16 cellular contexts compared by ENCODE assay signal in the genomic region with DNA sequence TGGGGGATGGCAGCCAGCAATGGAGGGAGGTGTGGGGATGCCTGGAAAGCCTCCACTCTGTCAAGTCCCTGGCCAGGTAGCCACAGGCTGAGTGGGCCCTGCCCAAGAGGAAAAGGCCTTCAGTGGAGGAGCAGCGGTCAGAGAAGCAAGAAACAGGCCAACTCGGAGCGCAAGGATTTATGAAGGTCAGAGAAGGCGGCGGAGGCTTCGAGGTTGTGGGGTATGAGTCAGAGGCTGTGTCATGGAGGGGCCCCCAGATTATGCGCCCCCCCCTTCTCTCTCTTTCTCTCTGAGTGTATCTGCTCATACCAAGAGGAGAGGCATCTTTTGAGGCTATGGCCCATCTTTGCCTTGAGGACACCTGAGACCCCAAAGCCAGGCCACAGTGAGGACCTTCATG.
A peak's percentile ranks its signal among the peaks of the same experiment; 100 is the strongest.
DNase-seq lines count a peak whose midpoint lies in the region; ATAC-seq and TF ChIP-seq lines count a peak whose summit lies in the region.
"Had no signal": no experiment of that assay in that cellular context is flagged by ENCODE, and none has a peak within 500 bp of the region (broad histone marks: within the 10 kb centered on the region; RNA-seq: fewer than 3 reads in every experiment).

No MANE protein-coding gene starts in this region.

- no peak for TF ChIP-seq CTCF in activated CD8-positive, alpha-beta T cell treated with anti-CD3 and anti-CD28 coated beads for 36 hours (IDR thresholded peaks at IDR 0.05)

- H3K9me3 Mint-ChIP-seq in activated CD8-positive, alpha-beta T cell treated with anti-CD3 and anti-CD28 coated beads for 36 hours: no peaks in the 10 kb centered on the region
- no peaks in the 10 kb centered on the region for H3K9me3 Mint-ChIP-seq in activated CD8-positive, alpha-beta T cell treated with anti-CD3 and anti-CD28 coated beads, Interleukin-2, amount 10 ng/mL, durations not matched to agents 7 days and 5 days (ENCODE audit: insufficient read depth)
- H3K9me3 Mint-ChIP-seq in activated T-cell treated with anti-CD3 and anti-CD28 coated beads, Interleukin-2, amount 50 U/mL, for 4 hours: no peaks in the 10 kb centered on the region
- no peaks in the 10 kb centered on the region for H3K9me3 Mint-ChIP-seq in stimulated activated effector memory CD8-positive, alpha-beta T cell treated with anti-CD3 and anti-CD28 coated beads, Interleukin-12 subunit alpha, Interleukin-12 subunit beta, amount 100 ng/mL, for 72 hours

- peak overlapping the region; percentile 35 for H3K27ac ChIP-seq in muscle layer of colon (ENCODE audit: low read depth, low read length)
- H3K27ac ChIP-seq: hepatocyte, KMS-11 had no signal

- CTCF ChIA-PET in activated CD8-positive, alpha-beta T cell treated with anti-CD3 and anti-CD28 coated beads for 36 hours (lab: Charles Lee): interaction anchor here (1.4 kb wide), 1 partner anchor 176 kb away, joined by 4 read pairs; no protein-coding TSS in a partner anchor
- CTCF ChIA-PET in activated CD8-positive, alpha-beta T cell treated with anti-CD3 and anti-CD28 coated beads, Interleukin-2, amount 10 ng/mL, durations not matched to agents 7 days and 5 days (lab: Charles Lee): no interaction called here

- H3K36me3 ChIP-seq in muscle layer of colon (ENCODE audit: insufficient read depth, low read length): no peaks in the 10 kb centered on the region
- H3K36me3 ChIP-seq: cardiac muscle cell, uterus had no signal

- DNase-seq in activated CD8-positive, alpha-beta T cell treated with anti-CD3 and anti-CD28 coated beads for 36 hours: peak; percentile 78
- DNase-seq in activated CD8-positive, alpha-beta T cell treated with anti-CD3 and anti-CD28 coated beads, Interleukin-2, amount 10 ng/mL, durations not matched to agents 7 days and 5 days: no peak
- DNase-seq in activated T-cell treated with anti-CD3 and anti-CD28 coated beads, Interleukin-2, amount 50 U/mL, for 4 hours: peak; percentile 20
- peak; percentile 16 to 64 for DNase-seq in stimulated activated effector memory CD8-positive, alpha-beta T cell treated with anti-CD3 and anti-CD28 coated beads, Interleukin-12 subunit alpha, Interleukin-12 subunit beta, amount 100 ng/mL, for 72 hours (ENCODE audit: low spot score in 2 of 2)
- DNase-seq in KG1 (lab: John Stamatoyannopoulos, UW): no peak
- DNase-seq: DMS153, NCI-H2029 treated with DMSO at 0.1 percent for 48 hours, posterior cingulate gyrus, SW 1271 had no signal

- H3K36me3 Mint-ChIP-seq in activated CD8-positive, alpha-beta T cell treated with anti-CD3 and anti-CD28 coated beads for 36 hours (ENCODE audit: low read depth): no peaks in the 10 kb centered on the region
- H3K36me3 Mint-ChIP-seq in activated CD8-positive, alpha-beta T cell treated with anti-CD3 and anti-CD28 coated beads, Interleukin-2, amount 10 ng/mL, durations not matched to agents 7 days and 5 days (ENCODE audit: low read depth): no peaks in the 10 kb centered on the region
- H3K36me3 Mint-ChIP-seq in activated T-cell treated with anti-CD3 and anti-CD28 coated beads, Interleukin-2, amount 50 U/mL, for 4 hours (ENCODE audit: insufficient read depth): no peaks in the 10 kb centered on the region
- peaks cover 7% of the 10 kb centered on the region for H3K36me3 Mint-ChIP-seq in stimulated activated effector memory CD8-positive, alpha-beta T cell treated with anti-CD3 and anti-CD28 coated beads, Interleukin-12 subunit alpha, Interleukin-12 subunit beta, amount 100 ng/mL, for 72 hours

- POLR2A ChIA-PET in activated CD8-positive, alpha-beta T cell treated with anti-CD3 and anti-CD28 coated beads for 36 hours (lab: Charles Lee): no interaction called here
- POLR2A ChIA-PET in activated CD8-positive, alpha-beta T cell treated with anti-CD3 and anti-CD28 coated beads, Interleukin-2, amount 10 ng/mL, durations not matched to agents 7 days and 5 days (lab: Charles Lee): no interaction called here

- no peak overlapping the region for H3K27ac Mint-ChIP-seq in activated CD8-positive, alpha-beta T cell treated with anti-CD3 and anti-CD28 coated beads for 36 hours
- H3K27ac Mint-ChIP-seq in activated CD8-positive, alpha-beta T cell treated with anti-CD3 and anti-CD28 coated beads, Interleukin-2, amount 10 ng/mL, durations not matched to agents 7 days and 5 days: no peak overlapping the region
- H3K27ac Mint-ChIP-seq in stimulated activated effector memory CD8-positive, alpha-beta T cell treated with anti-CD3 and anti-CD28 coated beads, Interleukin-12 subunit alpha, Interleukin-12 subunit beta, amount 100 ng/mL, for 72 hours: peak overlapping the region; percentile 77

- H3K27me3 ChIP-seq in muscle layer of colon (ENCODE audit: control insufficient read depth in 1 of 2, insufficient read depth in 2 of 2, low read length in 2 of 2): no peaks in the 10 kb centered on the region
- H3K27me3 ChIP-seq: cardiac muscle cell, hepatocyte, uterus had no signal

- no peak overlapping the region for H3K4me3 ChIP-seq in muscle layer of colon (ENCODE audit: low read depth in 1 of 2, low read length in 2 of 2)
- H3K4me3 ChIP-seq: cardiac muscle cell, hepatocyte, uterus had no signal

- H3K4me1 Mint-ChIP-seq in activated CD8-positive, alpha-beta T cell treated with anti-CD3 and anti-CD28 coated beads for 36 hours (ENCODE audit: low read depth): peaks cover 30% of the 10 kb centered on the region
- H3K4me1 Mint-ChIP-seq in activated CD8-positive, alpha-beta T cell treated with anti-CD3 and anti-CD28 coated beads, Interleukin-2, amount 10 ng/mL, durations not matched to agents 7 days and 5 days (ENCODE audit: low read depth): peaks cover 20% of the 10 kb centered on the region
- H3K4me1 Mint-ChIP-seq in activated T-cell treated with anti-CD3 and anti-CD28 coated beads, Interleukin-2, amount 50 U/mL, for 4 hours (ENCODE audit: low read depth): peaks cover 22% of the 10 kb centered on the region
- H3K4me1 Mint-ChIP-seq in stimulated activated effector memory CD8-positive, alpha-beta T cell treated with anti-CD3 and anti-CD28 coated beads, Interleukin-12 subunit alpha, Interleukin-12 subunit beta, amount 100 ng/mL, for 72 hours: peaks cover 43% of the 10 kb centered on the region

- no peak overlapping the region for H3K4me3 Mint-ChIP-seq in activated CD8-positive, alpha-beta T cell treated with anti-CD3 and anti-CD28 coated beads for 36 hours
- H3K4me3 Mint-ChIP-seq in activated CD8-positive, alpha-beta T cell treated with anti-CD3 and anti-CD28 coated beads, Interleukin-2, amount 10 ng/mL, durations not matched to agents 7 days and 5 days: no peak overlapping the region
- H3K4me3 Mint-ChIP-seq in activated T-cell treated with anti-CD3 and anti-CD28 coated beads, Interleukin-2, amount 50 U/mL, for 4 hours: no peak overlapping the region
- H3K4me3 Mint-ChIP-seq in stimulated activated effector memory CD8-positive, alpha-beta T cell treated with anti-CD3 and anti-CD28 coated beads, Interleukin-12 subunit alpha, Interleukin-12 subunit beta, amount 100 ng/mL, for 72 hours: peak overlapping the region; percentile 66

- no peaks in the 10 kb centered on the region for H3K9me3 ChIP-seq in muscle layer of colon (ENCODE audit: low read length)
- H3K9me3 ChIP-seq: uterus had no signal

- peaks cover 4% of the 10 kb centered on the region for H3K27me3 Mint-ChIP-seq in activated CD8-positive, alpha-beta T cell treated with anti-CD3 and anti-CD28 coated beads for 36 hours
- peaks cover 11% of the 10 kb centered on the region for H3K27me3 Mint-ChIP-seq in activated CD8-positive, alpha-beta T cell treated with anti-CD3 and anti-CD28 coated beads, Interleukin-2, amount 10 ng/mL, durations not matched to agents 7 days and 5 days (ENCODE audit: low read depth)
- no peaks in the 10 kb centered on the region for H3K27me3 Mint-ChIP-seq in activated T-cell treated with anti-CD3 and anti-CD28 coated beads, Interleukin-2, amount 50 U/mL, for 4 hours (ENCODE audit: low read depth)

- ATAC-seq in activated CD8-positive, alpha-beta T cell treated with anti-CD3 and anti-CD28 coated beads for 36 hours: peak; percentile 45
- ATAC-seq in activated CD8-positive, alpha-beta T cell treated with anti-CD3 and anti-CD28 coated beads, Interleukin-2, amount 10 ng/mL, durations not matched to agents 7 days and 5 days: no peak
- ATAC-seq in activated T-cell treated with anti-CD3 and anti-CD28 coated beads, Interleukin-2, amount 50 U/mL, for 4 hours: peak; percentile 25 to 41
- ATAC-seq in stimulated activated effector memory CD8-positive, alpha-beta T cell treated with anti-CD3 and anti-CD28 coated beads, Interleukin-12 subunit alpha, Interleukin-12 subunit beta, amount 100 ng/mL, for 72 hours: peak; percentile 65
- ATAC-seq in GM18520 (IDR thresholded peaks at IDR 0.05; ENCODE audit: unreplicated experiment) (no peak), GM18498 (IDR thresholded peaks at IDR 0.05; ENCODE audit: unreplicated experiment) (no peak)

- intact Hi-C loops in activated CD8-positive, alpha-beta T cell treated with anti-CD3 and anti-CD28 coated beads for 36 hours (cut with micrococcal nuclease): loop anchor here (10.0 kb wide), 2 partner anchors 98 to 248 kb away; partner anchors contain the start of gene CASZ1

- no peak overlapping the region for H3K9ac ChIP-seq in muscle layer of colon (ENCODE audit: low read length)
- H3K9ac ChIP-seq: KMS-11 had no signal

- peaks cover 22% of the 10 kb centered on the region for H3K4me1 ChIP-seq in muscle layer of colon (ENCODE audit: insufficient read depth, low read length)

Comparison
In these comparisons a context has a peak if more than half of its experiments do, and no peak if none do; other contexts are left out.
1. ATAC-seq: peak in activated CD8-positive, alpha-beta T cell treated with anti-CD3 and anti-CD28 coated beads for 36 hours (single experiment), activated T-cell treated with anti-CD3 and anti-CD28 coated beads, Interleukin-2, amount 50 U/mL, for 4 hours (2 of 2) and stimulated activated effector memory CD8-positive, alpha-beta T cell treated with anti-CD3 and anti-CD28 coated beads, Interleukin-12 subunit alpha, Interleukin-12 subunit beta, amount 100 ng/mL, for 72 hours (single experiment); none in activated CD8-positive, alpha-beta T cell treated with anti-CD3 and anti-CD28 coated beads, Interleukin-2, amount 10 ng/mL, durations not matched to agents 7 days and 5 days (single experiment), GM18520 (single experiment) and GM18498 (single experiment).
2. DNase-seq: peak in activated CD8-positive, alpha-beta T cell treated with anti-CD3 and anti-CD28 coated beads for 36 hours (single experiment), activated T-cell treated with anti-CD3 and anti-CD28 coated beads, Interleukin-2, amount 50 U/mL, for 4 hours (single experiment) and stimulated activated effector memory CD8-positive, alpha-beta T cell treated with anti-CD3 and anti-CD28 coated beads, Interleukin-12 subunit alpha, Interleukin-12 subunit beta, amount 100 ng/mL, for 72 hours (2 of 2); none in activated CD8-positive, alpha-beta T cell treated with anti-CD3 and anti-CD28 coated beads, Interleukin-2, amount 10 ng/mL, durations not matched to agents 7 days and 5 days (single experiment) and KG1 (single experiment).